ENCODE assay signal across 8 cellular contexts in the genomic region with DNA sequence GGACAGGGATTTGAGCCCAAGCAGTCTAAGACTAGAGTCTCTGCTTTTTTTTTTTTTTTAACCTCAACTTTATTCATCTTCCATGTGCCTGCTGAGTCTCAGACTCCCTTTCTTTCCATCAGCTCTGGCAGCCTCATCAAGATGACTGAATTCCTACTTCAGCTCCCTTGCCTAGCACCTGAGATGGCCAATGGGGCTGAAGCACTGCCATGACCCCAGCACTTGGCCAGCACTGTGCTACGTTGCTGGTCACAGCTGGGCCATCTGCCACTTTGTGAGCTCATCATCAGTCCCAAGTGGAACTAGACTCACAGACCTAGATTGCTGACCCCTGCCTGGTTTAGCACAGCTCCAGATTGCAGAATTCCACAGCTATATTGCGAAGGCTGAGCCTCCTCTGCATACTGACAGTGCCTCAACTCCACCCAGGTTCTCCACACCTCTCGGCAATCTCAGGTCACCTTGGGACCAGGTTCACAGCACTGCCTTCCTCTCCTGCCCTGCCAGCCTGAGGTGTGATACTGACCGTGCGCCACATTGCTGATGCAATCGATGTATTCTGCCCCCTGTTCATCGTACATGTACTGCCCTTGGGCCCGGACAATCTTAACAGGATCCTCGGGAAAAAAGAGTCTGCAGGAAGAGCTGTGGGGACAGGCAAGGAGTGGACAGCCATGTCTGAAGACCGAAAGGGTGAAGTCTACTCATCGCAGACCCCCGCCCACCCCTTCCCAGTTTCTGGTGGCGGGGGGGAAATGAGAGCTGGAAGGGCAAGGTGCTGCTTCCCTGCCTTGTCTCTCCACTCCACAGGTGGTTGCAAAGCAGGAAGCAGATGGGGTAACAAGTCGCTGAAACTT. TPM values are rescaled to one million over a fixed set of nuclear protein-coding genes. Genes with fewer than 3 reads are reported as not detected.
A peak's percentile ranks its signal among the peaks of the same experiment; 100 is the strongest.
DNase-seq lines count a peak whose midpoint lies in the region; ATAC-seq and TF ChIP-seq lines count a peak whose summit lies in the region.

No MANE protein-coding gene starts in this region.

- H3K4me1 ChIP-seq in breast epithelium (peaks cover 9 to 10% of the 10 kb centered on the region in 2 donors), upper lobe of right lung (peaks cover 36% of the 10 kb centered on the region)

- ATAC-seq in upper lobe of right lung: no peak
- ATAC-seq in HG03460 (IDR thresholded peaks at IDR 0.05; ENCODE audit: unreplicated experiment): no peak

- H3K4me3 Mint-ChIP-seq in activated naive CD4-positive, alpha-beta T cell treated with anti-CD3 and anti-CD28 coated beads, Interleukin-2, amount 50 U/mL, for 24 hours: peak overlapping the region; percentile 91

- no peak for TF ChIP-seq POLR2A in breast epithelium (IDR thresholded peaks at IDR 0.05)

- peak overlapping the region; percentile 87 for H3K27ac Mint-ChIP-seq in activated naive CD4-positive, alpha-beta T cell treated with anti-CD3 and anti-CD28 coated beads, Interleukin-2, amount 50 U/mL, for 24 hours

- intact Hi-C loops in breast epithelium (cut with DNase I; ENCODE audit: low total_unique reads) (no loop called here), upper lobe of right lung (cut with DNase I) (no loop called here)

- no peaks in the 10 kb centered on the region for H3K9me3 ChIP-seq in breast epithelium
- H3K9me3 ChIP-seq in upper lobe of right lung: no peaks in the 10 kb centered on the region

- H3K27me3 ChIP-seq in breast epithelium (no peaks in the 10 kb centered on the region), upper lobe of right lung (no peaks in the 10 kb centered on the region)

- peak overlapping the region; percentile 82 to 96 (median 92) for H3K4me3 ChIP-seq in breast epithelium
- H3K4me3 ChIP-seq in upper lobe of right lung: peak overlapping the region; percentile 98

- H3K4me1 Mint-ChIP-seq in activated naive CD4-positive, alpha-beta T cell treated with anti-CD3 and anti-CD28 coated beads, Interleukin-2, amount 50 U/mL, for 24 hours: peaks cover 53% of the 10 kb centered on the region

- H3K27ac ChIP-seq in breast epithelium: peak overlapping the region; percentile 94 to 95
- no peak overlapping the region for H3K27ac ChIP-seq in upper lobe of right lung

- H3K27me3 Mint-ChIP-seq in activated naive CD4-positive, alpha-beta T cell treated with anti-CD3 and anti-CD28 coated beads, Interleukin-2, amount 50 U/mL, for 24 hours: no peaks in the 10 kb centered on the region

- no peak for DNase-seq in activated naive CD4-positive, alpha-beta T cell treated with Interleukin-2 at 50 U/mL for 16 hours
- no peak for DNase-seq in breast epithelium (ENCODE audit: low spot score in 2 of 2)
- DNase-seq in medulla oblongata (ENCODE audit: extremely low spot score): peak; percentile 78
- DNase-seq in upper lobe of right lung: no peak
- no peak for DNase-seq in stimulated activated CD8-positive, alpha-beta memory T cell treated with anti-CD3 and anti-CD28 coated beads, Interleukin-4, amount 100 ng/mL, for 48 hours
- DNase-seq in NOMO-1 (lab: John Stamatoyannopoulos, UW; ENCODE audit: unreplicated experiment in 2 of 2): no peak

- TF ChIP-seq CTCF in breast epithelium (IDR thresholded peaks at IDR 0.05) (no peak), upper lobe of right lung (IDR thresholded peaks at IDR 0.05) (no peak)

- H3K36me3 ChIP-seq in breast epithelium (peaks cover 5% of the 10 kb centered on the region), upper lobe of right lung (peaks cover 43% of the 10 kb centered on the region)

- no peaks in the 10 kb centered on the region for H3K9me3 Mint-ChIP-seq in activated naive CD4-positive, alpha-beta T cell treated with anti-CD3 and anti-CD28 coated beads, Interleukin-2, amount 50 U/mL, for 24 hours

- H3K36me3 Mint-ChIP-seq in activated naive CD4-positive, alpha-beta T cell treated with anti-CD3 and anti-CD28 coated beads, Interleukin-2, amount 50 U/mL, for 24 hours: peaks cover 20% of the 10 kb centered on the region

RNA-seq across cellular contexts. Expression of gene PHYKPL, which starts 1.5 kb away (rescaled TPM):
- 10 to 100 TPM; 63.4 to 94.1 (median 77.7) TPM for total RNA-seq in breast epithelium
- 96.1 TPM for total RNA-seq in upper lobe of right lung

RNA-seq across cellular contexts. Expression of gene HNRNPAB, which starts 26.8 kb away (rescaled TPM):
- 10 to 100 TPM; 56.3 to 90.5 (median 68.9) TPM for total RNA-seq in breast epithelium
- total RNA-seq in upper lobe of right lung: 116 TPM

RNA-seq across cellular contexts. Expression of gene GMCL2, which starts 43.9 kb away (rescaled TPM):
- total RNA-seq in breast epithelium (not detected), upper lobe of right lung (not detected)
